In genomic region chr12:46268617-46269428, GRCh38 we compare ENCODE assay signal across 1 cellular context.
A peak's percentile ranks its signal among the peaks of the same experiment; 100 is the strongest.
TF ChIP-seq lines count a peak whose summit lies in the region.

SLC38A1 (minus strand) TSS chr12:46269043; CDS start chr12:46239800, 29,243 bp downstream.

TF ChIP-seq in K562, 482 proteins besides CTCF, POLR2A, EP300 and RAD21 (continued from another document and continues in another):
- TF ChIP-seq, protein P1, sequence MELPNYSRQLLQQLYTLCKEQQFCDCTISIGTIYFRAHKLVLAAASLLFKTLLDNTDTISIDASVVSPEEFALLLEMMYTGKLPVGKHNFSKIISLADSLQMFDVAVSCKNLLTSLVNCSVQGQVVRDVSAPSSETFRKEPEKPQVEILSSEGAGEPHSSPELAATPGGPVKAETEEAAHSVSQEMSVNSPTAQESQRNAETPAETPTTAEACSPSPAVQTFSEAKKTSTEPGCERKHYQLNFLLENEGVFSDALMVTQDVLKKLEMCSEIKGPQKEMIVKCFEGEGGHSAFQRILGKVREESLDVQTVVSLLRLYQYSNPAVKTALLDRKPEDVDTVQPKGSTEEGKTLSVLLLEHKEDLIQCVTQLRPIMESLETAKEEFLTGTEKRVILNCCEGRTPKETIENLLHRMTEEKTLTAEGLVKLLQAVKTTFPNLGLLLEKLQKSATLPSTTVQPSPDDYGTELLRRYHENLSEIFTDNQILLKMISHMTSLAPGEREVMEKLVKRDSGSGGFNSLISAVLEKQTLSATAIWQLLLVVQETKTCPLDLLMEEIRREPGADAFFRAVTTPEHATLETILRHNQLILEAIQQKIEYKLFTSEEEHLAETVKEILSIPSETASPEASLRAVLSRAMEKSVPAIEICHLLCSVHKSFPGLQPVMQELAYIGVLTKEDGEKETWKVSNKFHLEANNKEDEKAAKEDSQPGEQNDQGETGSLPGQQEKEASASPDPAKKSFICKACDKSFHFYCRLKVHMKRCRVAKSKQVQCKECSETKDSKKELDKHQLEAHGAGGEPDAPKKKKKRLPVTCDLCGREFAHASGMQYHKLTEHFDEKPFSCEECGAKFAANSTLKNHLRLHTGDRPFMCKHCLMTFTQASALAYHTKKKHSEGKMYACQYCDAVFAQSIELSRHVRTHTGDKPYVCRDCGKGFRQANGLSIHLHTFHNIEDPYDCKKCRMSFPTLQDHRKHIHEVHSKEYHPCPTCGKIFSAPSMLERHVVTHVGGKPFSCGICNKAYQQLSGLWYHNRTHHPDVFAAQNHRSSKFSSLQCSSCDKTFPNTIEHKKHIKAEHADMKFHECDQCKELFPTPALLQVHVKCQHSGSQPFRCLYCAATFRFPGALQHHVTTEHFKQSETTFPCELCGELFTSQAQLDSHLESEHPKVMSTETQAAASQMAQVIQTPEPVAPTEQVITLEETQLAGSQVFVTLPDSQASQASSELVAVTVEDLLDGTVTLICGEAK (IDR thresholded peaks at IDR 0.05), result 0 out of 2 replicates have a peak, but pooled peaks have one; percentile 39
- TF ChIP-seq, protein P1 (CRISPR knock-in tag; IDR thresholded peaks at IDR 0.05), result no peak
- TF ChIP-seq ZNF436 (CRISPR knock-in tag; IDR thresholded peaks at IDR 0.05) (no peak), CAMTA2 (CRISPR knock-in tag; conservative IDR thresholded peaks at IDR 0.05) (no peak), CCNT2 (IDR thresholded peaks at IDR 0.05; ENCODE audit: borderline replicate concordance, extremely low read depth, insufficient read length, low read depth, low read length) (peak; percentile 15), ZSCAN32 (CRISPR knock-in tag; IDR thresholded peaks at IDR 0.05) (peak; percentile 88), KAT7 (CRISPR knock-in tag; IDR thresholded peaks at IDR 0.05; ENCODE audit: borderline replicate concordance) (0 out of 2 replicates have a peak, but pooled peaks have one; percentile 45), BRD4 (IDR thresholded peaks at IDR 0.05) (peak; percentile 93), ZNF644 (tag; IDR thresholded peaks at IDR 0.05; ENCODE audit: low read depth) (0 out of 2 replicates have a peak, but pooled peaks have one; percentile 52), BDP1 (IDR thresholded peaks at IDR 0.05; ENCODE audit: insufficient read depth, insufficient read length) (no peak), BRD9 (IDR thresholded peaks at IDR 0.05; ENCODE audit: low read depth, partially characterized antibody) (peak; percentile 62), SETDB1 (IDR thresholded peaks at IDR 0.05; ENCODE audit: low read length) (no peak), FOXK2 (conservative IDR thresholded peaks at IDR 0.05 in 1 of 2, IDR thresholded peaks at IDR 0.05 in 1 of 2; ENCODE audit: low read depth in 2 of 2) (no peak; a peak in 1 of 4 replicates), GABPB1 (CRISPR knock-in tag; IDR thresholded peaks at IDR 0.05) (peak; percentile 66), HNRNPL (IDR thresholded peaks at IDR 0.05; ENCODE audit: low read depth, low read length) (peak; percentile 63; the same call in 1 of the 2 replicates), ZNF717 (CRISPR knock-in tag; IDR thresholded peaks at IDR 0.05) (no peak), ZBTB17 (CRISPR knock-in tag; IDR thresholded peaks at IDR 0.05) (peak; percentile 51; the same call in 1 of the 2 replicates), SMARCA5 (IDR thresholded peaks at IDR 0.05) (no peak), MYBL2 (IDR thresholded peaks at IDR 0.05; ENCODE audit: low read depth) (0 out of 2 replicates have a peak, but pooled peaks have one; percentile 42), MYBL2 (CRISPR knock-in tag; IDR thresholded peaks at IDR 0.05; ENCODE audit: borderline replicate concordance) (no peak), DPF2 (IDR thresholded peaks at IDR 0.05) (peak; percentile 74), HDAC2 (IDR thresholded peaks at IDR 0.05) (peak; percentile 89; the same call in 1 of the 2 replicates), RBM14 (IDR thresholded peaks at IDR 0.05; ENCODE audit: borderline replicate concordance, insufficient read depth, low read depth, low read length) (0 out of 2 replicates have a peak, but pooled peaks have one; percentile 31), SP1 (CRISPR knock-in tag; IDR thresholded peaks at IDR 0.05) (peak; percentile 37; the same call in 1 of the 2 replicates), NR2C2 (CRISPR knock-in tag; IDR thresholded peaks at IDR 0.05) (no peak; the same call in 1 of the 2 replicates), NR2C2 (tag; IDR thresholded peaks at IDR 0.05) (peak; percentile 83), ZNF764 (CRISPR knock-in tag; IDR thresholded peaks at IDR 0.05; ENCODE audit: low read depth) (no peak), KLF1 (tag; IDR thresholded peaks at IDR 0.05) (peak; percentile 84), RNF2 (IDR thresholded peaks at IDR 0.05) (peak; percentile 96), KLF6 (CRISPR knock-in tag; IDR thresholded peaks at IDR 0.05; ENCODE audit: borderline replicate concordance) (peak; percentile 51; the same call in 1 of the 2 replicates), SMARCE1 (IDR thresholded peaks at IDR 0.05) (peak; percentile 60; the same call in 1 of the 2 replicates), TBP (optimal IDR thresholded peaks at IDR 0.05; ENCODE audit: low read depth, low read length) (peak; percentile 79), MTA3 (IDR thresholded peaks at IDR 0.05; ENCODE audit: borderline replicate concordance) (peak; percentile 95), ZBTB34 (CRISPR knock-in tag; IDR thresholded peaks at IDR 0.05) (no peak), RBFOX2 (IDR thresholded peaks at IDR 0.05; ENCODE audit: low read depth, low read length) (peak; percentile 96), THRA (IDR thresholded peaks at IDR 0.05) (no peak), TARDBP (IDR thresholded peaks at IDR 0.05) (peak; percentile 61; the same call in 1 of the 2 replicates), SREBF2 (CRISPR knock-in tag; IDR thresholded peaks at IDR 0.05) (no peak), CC2D1A (IDR thresholded peaks at IDR 0.05) (0 out of 2 replicates have a peak, but pooled peaks have one; percentile 12), BHLHE40 (IDR thresholded peaks at IDR 0.05; ENCODE audit: low read length) (peak; percentile 84)
- TF ChIP-seq, protein P2, sequence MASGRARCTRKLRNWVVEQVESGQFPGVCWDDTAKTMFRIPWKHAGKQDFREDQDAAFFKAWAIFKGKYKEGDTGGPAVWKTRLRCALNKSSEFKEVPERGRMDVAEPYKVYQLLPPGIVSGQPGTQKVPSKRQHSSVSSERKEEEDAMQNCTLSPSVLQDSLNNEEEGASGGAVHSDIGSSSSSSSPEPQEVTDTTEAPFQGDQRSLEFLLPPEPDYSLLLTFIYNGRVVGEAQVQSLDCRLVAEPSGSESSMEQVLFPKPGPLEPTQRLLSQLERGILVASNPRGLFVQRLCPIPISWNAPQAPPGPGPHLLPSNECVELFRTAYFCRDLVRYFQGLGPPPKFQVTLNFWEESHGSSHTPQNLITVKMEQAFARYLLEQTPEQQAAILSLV (tag; IDR thresholded peaks at IDR 0.05), result peak; percentile 83
- TF ChIP-seq, protein P3, sequence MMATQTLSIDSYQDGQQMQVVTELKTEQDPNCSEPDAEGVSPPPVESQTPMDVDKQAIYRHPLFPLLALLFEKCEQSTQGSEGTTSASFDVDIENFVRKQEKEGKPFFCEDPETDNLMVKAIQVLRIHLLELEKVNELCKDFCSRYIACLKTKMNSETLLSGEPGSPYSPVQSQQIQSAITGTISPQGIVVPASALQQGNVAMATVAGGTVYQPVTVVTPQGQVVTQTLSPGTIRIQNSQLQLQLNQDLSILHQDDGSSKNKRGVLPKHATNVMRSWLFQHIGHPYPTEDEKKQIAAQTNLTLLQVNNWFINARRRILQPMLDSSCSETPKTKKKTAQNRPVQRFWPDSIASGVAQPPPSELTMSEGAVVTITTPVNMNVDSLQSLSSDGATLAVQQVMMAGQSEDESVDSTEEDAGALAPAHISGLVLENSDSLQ (IDR thresholded peaks at IDR 0.05), result peak; percentile 59
- TF ChIP-seq, protein P4, sequence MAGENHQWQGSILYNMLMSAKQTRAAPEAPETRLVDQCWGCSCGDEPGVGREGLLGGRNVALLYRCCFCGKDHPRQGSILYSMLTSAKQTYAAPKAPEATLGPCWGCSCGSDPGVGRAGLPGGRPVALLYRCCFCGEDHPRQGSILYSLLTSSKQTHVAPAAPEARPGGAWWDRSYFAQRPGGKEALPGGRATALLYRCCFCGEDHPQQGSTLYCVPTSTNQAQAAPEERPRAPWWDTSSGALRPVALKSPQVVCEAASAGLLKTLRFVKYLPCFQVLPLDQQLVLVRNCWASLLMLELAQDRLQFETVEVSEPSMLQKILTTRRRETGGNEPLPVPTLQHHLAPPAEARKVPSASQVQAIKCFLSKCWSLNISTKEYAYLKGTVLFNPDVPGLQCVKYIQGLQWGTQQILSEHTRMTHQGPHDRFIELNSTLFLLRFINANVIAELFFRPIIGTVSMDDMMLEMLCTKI (IDR thresholded peaks at IDR 0.05; ENCODE audit: partially characterized antibody), result no peak
- TF ChIP-seq, protein P5, sequence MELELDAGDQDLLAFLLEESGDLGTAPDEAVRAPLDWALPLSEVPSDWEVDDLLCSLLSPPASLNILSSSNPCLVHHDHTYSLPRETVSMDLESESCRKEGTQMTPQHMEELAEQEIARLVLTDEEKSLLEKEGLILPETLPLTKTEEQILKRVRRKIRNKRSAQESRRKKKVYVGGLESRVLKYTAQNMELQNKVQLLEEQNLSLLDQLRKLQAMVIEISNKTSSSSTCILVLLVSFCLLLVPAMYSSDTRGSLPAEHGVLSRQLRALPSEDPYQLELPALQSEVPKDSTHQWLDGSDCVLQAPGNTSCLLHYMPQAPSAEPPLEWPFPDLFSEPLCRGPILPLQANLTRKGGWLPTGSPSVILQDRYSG (tag; conservative IDR thresholded peaks at IDR 0.05; ENCODE audit: low read depth), result peak; percentile 59; the same call in 1 of the 2 replicates
- TF ChIP-seq, protein P6, sequence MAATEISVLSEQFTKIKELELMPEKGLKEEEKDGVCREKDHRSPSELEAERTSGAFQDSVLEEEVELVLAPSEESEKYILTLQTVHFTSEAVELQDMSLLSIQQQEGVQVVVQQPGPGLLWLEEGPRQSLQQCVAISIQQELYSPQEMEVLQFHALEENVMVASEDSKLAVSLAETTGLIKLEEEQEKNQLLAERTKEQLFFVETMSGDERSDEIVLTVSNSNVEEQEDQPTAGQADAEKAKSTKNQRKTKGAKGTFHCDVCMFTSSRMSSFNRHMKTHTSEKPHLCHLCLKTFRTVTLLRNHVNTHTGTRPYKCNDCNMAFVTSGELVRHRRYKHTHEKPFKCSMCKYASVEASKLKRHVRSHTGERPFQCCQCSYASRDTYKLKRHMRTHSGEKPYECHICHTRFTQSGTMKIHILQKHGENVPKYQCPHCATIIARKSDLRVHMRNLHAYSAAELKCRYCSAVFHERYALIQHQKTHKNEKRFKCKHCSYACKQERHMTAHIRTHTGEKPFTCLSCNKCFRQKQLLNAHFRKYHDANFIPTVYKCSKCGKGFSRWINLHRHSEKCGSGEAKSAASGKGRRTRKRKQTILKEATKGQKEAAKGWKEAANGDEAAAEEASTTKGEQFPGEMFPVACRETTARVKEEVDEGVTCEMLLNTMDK (IDR thresholded peaks at IDR 0.05; ENCODE audit: borderline replicate concordance, insufficient read depth, low read depth, low read length, poor library complexity, severe bottlenecking), result peak; percentile 34
